Comparison of ENCODE assay signal across 9 cellular contexts in the genomic region with DNA sequence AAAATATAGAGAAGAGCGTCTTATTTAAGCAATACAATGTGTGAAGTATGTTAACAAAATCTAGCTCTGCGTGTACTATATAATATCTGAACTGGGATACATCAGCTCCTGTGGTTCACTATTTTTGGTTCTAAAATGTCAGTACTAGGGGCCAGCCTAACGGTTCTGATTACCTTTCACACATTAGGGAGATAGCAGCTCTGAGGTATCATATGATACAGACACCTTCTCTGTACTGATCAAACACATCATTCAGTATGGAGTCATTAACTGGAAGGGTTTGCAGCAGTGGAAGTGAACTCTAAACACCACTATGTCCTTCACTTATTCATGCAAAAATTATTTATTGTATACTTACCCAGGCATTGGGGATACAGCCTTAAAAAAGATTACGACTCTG. TPM values are rescaled to one million over a fixed set of nuclear protein-coding genes. Genes with fewer than 3 reads are reported as not detected.
DNase-seq lines count a peak whose midpoint lies in the region; ATAC-seq, FAIRE-seq and TF ChIP-seq lines count a peak whose summit lies in the region.
"Had no signal": no experiment of that assay in that cellular context is flagged by ENCODE, and none has a peak within 500 bp of the region (broad histone marks: within the 10 kb centered on the region; RNA-seq: fewer than 3 reads in every experiment).

No MANE protein-coding gene starts in this region.

- TF ChIP-seq POLR2A in GM12892 (IDR thresholded peaks at IDR 0.05; ENCODE audit: low read depth, low read length), result no peak
- TF ChIP-seq POLR2A in gastrocnemius medialis (IDR thresholded peaks at IDR 0.05), result no peak

- H3K9me3 ChIP-seq in OCI-LY7 (ENCODE audit: low read length) (no peaks in the 10 kb centered on the region), gastrocnemius medialis (no peaks in the 10 kb centered on the region)

- no peaks in the 10 kb centered on the region for H3K27me3 ChIP-seq in gastrocnemius medialis
- peaks cover 10% of the 10 kb centered on the region for H3K27me3 ChIP-seq in H7 (ENCODE audit: control insufficient read depth, insufficient read depth, low read length)

- FAIRE-seq in GM12892 (lab: Jason Lieb, UNC), result peak; percentile 21
- FAIRE-seq: TTC549 had no signal

- H2AFZ ChIP-seq in OCI-LY7 (ENCODE audit: low read length), result peak overlapping the region; percentile 81; the same call in 1 of the 2 replicates

- BruUV-seq in OCI-LY7 (replicated peaks; lab: Mats Ljungman, UMichigan), result no TSS peak

- POLR2A ChIA-PET in OCI-LY7 (lab: Charles Lee), result interaction anchor here (0.5 to 3.4 kb wide), 22 partner anchors 8 to 220 kb away, joined by 3 to 28 read pairs (median 6); partner anchors contain the start of genes ERAP1 and ERAP2

- peak overlapping the region; percentile 98 for H3K27ac ChIP-seq in OCI-LY7 (ENCODE audit: low read depth, low read length, poor library complexity, severe bottlenecking)
- H3K27ac ChIP-seq in epithelial cell of prostate, result peak overlapping the region; percentile 95
- H3K27ac ChIP-seq in gastrocnemius medialis, result peak overlapping the region; percentile 96 to 100 (median 98)

- DNase-seq in GM12892 (ENCODE audit: insufficient read length) (no peak), OCI-LY7 (ENCODE audit: low spot score) (peak; percentile 34), epithelial cell of prostate (ENCODE audit: low read depth, low spot score) (no peak), gastrocnemius medialis (no peak), H7 (no peak), ecto neural progenitor cell (ENCODE audit: low spot score) (no peak)
- DNase-seq in NK-92 treated with Interleukin-12 subunit alpha and Interleukin-12 subunit beta, amount 100 ng/mL, for 24 hours (lab: John Stamatoyannopoulos, UW), result no peak

- no peak for TF ChIP-seq CTCF in OCI-LY7 (conservative IDR thresholded peaks at IDR 0.05; ENCODE audit: low read length)
- no peak for TF ChIP-seq CTCF in gastrocnemius medialis (IDR thresholded peaks at IDR 0.05 in 4 of 5, conservative IDR thresholded peaks at IDR 0.05 in 1 of 5)

- peaks cover 10% of the 10 kb centered on the region for H3K36me3 ChIP-seq in OCI-LY7 (ENCODE audit: insufficient read depth, low read length)
- H3K36me3 ChIP-seq in gastrocnemius medialis, result no peaks in the 10 kb centered on the region
- H3K36me3 ChIP-seq in H7 (replicated peaks; ENCODE audit: control insufficient read depth, insufficient read depth, low read length), result no peaks in the 10 kb centered on the region

- intact Hi-C loops in OCI-LY7 (cut with micrococcal nuclease; ENCODE audit: unreplicated experiment) (loop anchor here (2.0 to 5.0 kb wide), 4 partner anchors 75 to 1173 kb away; partner anchors contain the start of gene LIX1), gastrocnemius medialis (cut with DNase I; ENCODE audit: low total_unique reads) (loop anchor here (2.0 kb wide), 2 partner anchors 49 to 1839 kb away; partner anchors contain the start of gene RGMB)

- CTCF ChIA-PET in OCI-LY7 (lab: Charles Lee; ENCODE audit: unreplicated experiment), result interaction anchor here (0.9 to 1.3 kb wide), 3 partner anchors 24 to 65 kb away, joined by 3 to 4 read pairs (median 3); no protein-coding TSS in a partner anchor

- in situ Hi-C loops in gastrocnemius medialis (cut with MboI; ENCODE audit: low sequenced_read_pairs in 4 of 4), result no loop called here

- peak overlapping the region; percentile 95 for H3K4me2 ChIP-seq in OCI-LY7 (ENCODE audit: low read length)

- H3K4me1 ChIP-seq in OCI-LY7 (ENCODE audit: insufficient read depth, low read length, poor library complexity, severe bottlenecking) (peaks cover 51% of the 10 kb centered on the region), gastrocnemius medialis (peaks cover 52 to 54% of the 10 kb centered on the region in 2 donors)

- H3K79me2 ChIP-seq in OCI-LY7 (ENCODE audit: insufficient read depth, low read depth, low read length), result peaks cover 55% of the 10 kb centered on the region

- no peaks in the 10 kb centered on the region for H3K9me2 ChIP-seq in OCI-LY7 (ENCODE audit: insufficient read depth, low read length)

- ATAC-seq in gastrocnemius medialis (no peak), HG03045 (IDR thresholded peaks at IDR 0.05; ENCODE audit: unreplicated experiment) (no peak)

- H3K4me3 ChIP-seq in OCI-LY7 (ENCODE audit: low read depth, low read length, poor library complexity, severe bottlenecking) (peak overlapping the region; percentile 87), gastrocnemius medialis (peak overlapping the region; percentile 71 to 91 (median 89)), H7 (ENCODE audit: insufficient read depth, low read depth, low read length) (no peak overlapping the region)

- H4K20me1 ChIP-seq in OCI-LY7 (ENCODE audit: insufficient read depth, low read length), result peaks cover 9% of the 10 kb centered on the region; the same call in 1 of the 2 replicates

RNA-seq across cellular contexts. Expression of gene LNPEP, which starts 2.1 kb away (rescaled TPM):
- polyA plus RNA-seq in GM12892 (2012; ENCODE audit: missing spikeins), result 19.7 TPM
- total RNA-seq in OCI-LY7 (2014; rRNA removed; shearing (Covaris generic)), result 68.5 and 79.1 TPM in 2 replicates
- total RNA-seq in OCI-LY7 (2022) (116 and 139 TPM in 2 replicates), gastrocnemius medialis (10 to 100 TPM; 31.9 to 48.7 (median 33.1) TPM)
- total RNA-seq in H7 (2014; rRNA removed; shearing (Covaris generic)), result 2.8 and 3.7 TPM in 2 replicates

RNA-seq across cellular contexts. Expression of gene ERAP2, which starts 57.5 kb away (rescaled TPM):
- polyA plus RNA-seq in GM12892 (2012; ENCODE audit: missing spikeins), result 8.2 TPM
- 29.3 and 35.6 TPM in 2 replicates for total RNA-seq in OCI-LY7 (2014; rRNA removed; shearing (Covaris generic))
- total RNA-seq in OCI-LY7 (2022) (19.5 and 26.2 TPM in 2 replicates), gastrocnemius medialis (1 to 10 TPM; 1.1 to 8.5 (median 2.9) TPM)
- 0.67 TPM in 1 of 2 replicates, not detected in the other for total RNA-seq in H7 (2014; rRNA removed; shearing (Covaris generic))
